24 cellular contexts compared by ENCODE assay signal in genomic region chr2:148719195-148719749, GRCh38.
DNase-seq lines count a peak whose midpoint lies in the region; ATAC-seq and TF ChIP-seq lines count a peak whose summit lies in the region.
"Had no signal": no experiment of that assay in that cellular context is flagged by ENCODE, and none has a peak within 500 bp of the region (broad histone marks: within the 10 kb centered on the region; RNA-seq: fewer than 3 reads in every experiment).

No MANE protein-coding gene starts in this region.

- H3K9ac ChIP-seq in H9 (ENCODE audit: extremely low read depth, insufficient read length, low read length) (no peak overlapping the region), GM23248 (no peak overlapping the region)

- in situ Hi-C loops in GM23248 (cut with MboI) = no loop called here

- H3K27ac ChIP-seq in H9 (ENCODE audit: insufficient read length, low read depth, low read length) = no peak overlapping the region
- H3K27ac ChIP-seq in GM23248 = no peak overlapping the region
- H3K27ac ChIP-seq: left ventricle myocardium inferior, prostate gland, SJSA1 had no signal

- no peak overlapping the region for H3K56ac ChIP-seq in H9 (ENCODE audit: insufficient read length, low read depth, low read length)

- no CpG with 5 or more reads among the region's 6 CpGs for WGBS in H9 (ENCODE audit: extremely low coverage, insufficient read length, low lambda C conversion rate)
- WGBS in GM23248 (ENCODE audit: low coverage in 1 of 2, low lambda C conversion rate in 2 of 2, missing lambda C conversion rate in 2 of 2), 2 experiments = 94 to 97% methylated on average over 6 of the region's 6 CpGs

- H3K23me2 ChIP-seq in H9 (ENCODE audit: insufficient read length, low read depth, low read length, poor library complexity, severe bottlenecking) = no peaks in the 10 kb centered on the region

- H3K36me3 Mint-ChIP-seq in activated T-cell treated with anti-CD3 and anti-CD28 coated beads, Interleukin-2, amount 50 U/mL, for 72 hours (ENCODE audit: insufficient read depth in 2 of 2) = peaks cover 21 to 23% of the 10 kb centered on the region in 2 donors
- peaks cover 9 to 24% (median 21%) of the 10 kb centered on the region in 3 experiments for H3K36me3 Mint-ChIP-seq in H9 (ENCODE audit: insufficient read depth in 1 of 3, low read depth in 3 of 3)
- H3K36me3 Mint-ChIP-seq in stimulated activated memory B cell treated with anti-CD40 and anti-IgM and Interleukin-4, amounts not matched to agents 10 μg/mL and 1 μg/mL and 100 μg/mL, for 72 hours = peaks cover 74% of the 10 kb centered on the region

- peaks cover 17% of the 10 kb centered on the region for H3F3A ChIP-seq in GM23248 (ENCODE audit: insufficient read depth)

- no peaks in the 10 kb centered on the region for H3K36me3 ChIP-seq in GM23248 (ENCODE audit: low read depth)
- H3K36me3 ChIP-seq: prostate gland, sigmoid colon, SJSA1 had no signal

- H3K23ac ChIP-seq in H9 (ENCODE audit: insufficient read length, low read depth, low read length) = no peak overlapping the region

- H3K4me2 ChIP-seq in H9 (ENCODE audit: insufficient read depth, insufficient read length, low read length) (no peak overlapping the region), GM23248 (ENCODE audit: unreplicated experiment) (no peak overlapping the region)

- H3K14ac ChIP-seq in H9 (ENCODE audit: insufficient read depth, low read length) = no peak overlapping the region

- H2BK12ac ChIP-seq in H9 (ENCODE audit: insufficient read length, low read depth, low read length) = no peak overlapping the region

- H4K91ac ChIP-seq in H9 (ENCODE audit: insufficient read length, low read depth, low read length) = no peak overlapping the region

- no peak overlapping the region for H3K4me3 Mint-ChIP-seq in activated T-cell treated with anti-CD3 and anti-CD28 coated beads, Interleukin-2, amount 50 U/mL, for 72 hours
- H3K4me3 Mint-ChIP-seq in H9 = no peak overlapping the region
- no peak overlapping the region for H3K4me3 Mint-ChIP-seq in stimulated activated memory B cell treated with anti-CD40 and anti-IgM and Interleukin-4, amounts not matched to agents 10 μg/mL and 1 μg/mL and 100 μg/mL, for 72 hours
- H3K4me3 Mint-ChIP-seq: activated B cell treated with CpG ODN at 0.5 μM for 24 hours; dendritic cell treated with granulocyte-macrophage colony-stimulating factor and Interleukin-4, amounts not matched to agents 40 ng/mL and 50 ng/mL, for 4 days had no signal

- no peak overlapping the region for H3K18ac ChIP-seq in H9 (ENCODE audit: insufficient read length, low read depth, low read length)

- no peak for DNase-seq in activated T-cell treated with anti-CD3 and anti-CD28 coated beads, Interleukin-2, amount 50 U/mL, for 72 hours
- no peak for DNase-seq in activated T-cell treated with anti-CD3 and anti-CD28 coated beads, Interleukin-2, amount 50 U/mL, for 1 hour
- DNase-seq in H9 (no peak), islet precursor cell (peak; percentile 56), GM23248 (no peak)
- DNase-seq: activated B cell treated with CpG ODN at 0.5 μM for 24 hours; activated CD4-positive, alpha-beta T cell treated with anti-CD3 and anti-CD28 coated beads, Interleukin-2, amount 50 U/mL, for 4 hours; central memory CD4-positive, alpha-beta T cell; KBM-7; left ventricle myocardium inferior; NCI-H1092 treated with DMSO at 0.1 percent for 48 hours; NCI-H187; nucleus accumbens; sigmoid colon; stimulated activated CD4-positive, alpha-beta T cell treated with anti-CD3 and anti-CD28 coated beads, Interleukin-4, amount 100 ng/mL, for 1 hour; T-helper 1 cell; upper lobe of left lung had no signal

- H2BK15ac ChIP-seq in H9 (ENCODE audit: low read depth, low read length) = no peak overlapping the region

- no peak overlapping the region for H3T11ph ChIP-seq in H9 (ENCODE audit: low read length)

- no peak overlapping the region for H2AK5ac ChIP-seq in H9 (ENCODE audit: insufficient read length, low read length)

- H3K4me1 ChIP-seq in H9 (ENCODE audit: insufficient read depth, low read length) (no peaks in the 10 kb centered on the region; the same call in 1 of the 2 replicates), GM23248 (ENCODE audit: insufficient read depth) (peaks cover 32% of the 10 kb centered on the region)
- H3K4me1 ChIP-seq: prostate gland had no signal

- no peak overlapping the region for H2BK20ac ChIP-seq in H9 (ENCODE audit: low read depth, low read length, poor library complexity, severe bottlenecking)

- H2AFZ ChIP-seq in H9 (ENCODE audit: low read length) = no peak overlapping the region
- no peak overlapping the region for H2AFZ ChIP-seq in GM23248

- H3K79me2 ChIP-seq in H9 (ENCODE audit: insufficient read depth, low read length) = peaks cover 9% of the 10 kb centered on the region; the same call in 1 of the 2 replicates
- peaks cover 100% of the 10 kb centered on the region for H3K79me2 ChIP-seq in GM23248 (ENCODE audit: insufficient read depth)

- H2BK120ac ChIP-seq in H9 (ENCODE audit: low read depth, low read length, poor library complexity, severe bottlenecking) = no peak overlapping the region

- no peak overlapping the region for H4K8ac ChIP-seq in H9 (replicated peaks; ENCODE audit: insufficient read length, low read depth, low read length)

- H3K9me3 Mint-ChIP-seq in activated T-cell treated with anti-CD3 and anti-CD28 coated beads, Interleukin-2, amount 50 U/mL, for 72 hours = peaks cover 3 to 4% of the 10 kb centered on the region in 2 donors
- peaks cover 6 to 15% of the 10 kb centered on the region in 2 experiments; a peak in 4 of 5 replicates for H3K9me3 Mint-ChIP-seq in H9
- peaks cover 7% of the 10 kb centered on the region for H3K9me3 Mint-ChIP-seq in stimulated activated memory B cell treated with anti-CD40 and anti-IgM and Interleukin-4, amounts not matched to agents 10 μg/mL and 1 μg/mL and 100 μg/mL, for 72 hours
- H3K9me3 Mint-ChIP-seq: activated B cell treated with CpG ODN at 0.5 μM for 24 hours had no signal

- H4K20me1 ChIP-seq in H9 (ENCODE audit: control insufficient read depth, insufficient read depth, insufficient read length) (no peaks in the 10 kb centered on the region), GM23248 (ENCODE audit: insufficient read depth) (peaks cover 26% of the 10 kb centered on the region; the same call in 1 of the 2 replicates)

- H2BK5ac ChIP-seq in H9 (ENCODE audit: insufficient read length, low read length) = no peak overlapping the region

- no peaks in the 10 kb centered on the region for H3K9me2 ChIP-seq in GM23248 (ENCODE audit: insufficient read depth)

- peaks cover 5% of the 10 kb centered on the region for H3K79me1 ChIP-seq in H9 (ENCODE audit: insufficient read depth, low read depth, low read length, poor library complexity, severe bottlenecking)

- no peak for ATAC-seq in activated T-cell treated with anti-CD3 and anti-CD28 coated beads, Interleukin-2, amount 50 U/mL, for 72 hours (replicated peaks in 1 of 2)
- no peak for ATAC-seq in stimulated activated memory B cell treated with anti-CD40 and anti-IgM and Interleukin-4, amounts not matched to agents 10 μg/mL and 1 μg/mL and 100 μg/mL, for 72 hours
- ATAC-seq in GM21381 (IDR thresholded peaks at IDR 0.05; ENCODE audit: unreplicated experiment) (no peak), GM18867 (IDR thresholded peaks at IDR 0.05; ENCODE audit: unreplicated experiment) (no peak)
- ATAC-seq: esophagus mucosa had no signal

- no peak overlapping the region for H3K4ac ChIP-seq in H9 (ENCODE audit: low read depth, low read length)

- TF ChIP-seq CTCF in H9 (conservative IDR thresholded peaks at IDR 0.05) = no peak

- peaks cover 83% of the 10 kb centered on the region for H3K4me1 Mint-ChIP-seq in activated T-cell treated with anti-CD3 and anti-CD28 coated beads, Interleukin-2, amount 50 U/mL, for 72 hours (ENCODE audit: low read depth)
- peaks cover 37 to 51% of the 10 kb centered on the region in 2 experiments for H3K4me1 Mint-ChIP-seq in H9
- peaks cover 93% of the 10 kb centered on the region for H3K4me1 Mint-ChIP-seq in stimulated activated memory B cell treated with anti-CD40 and anti-IgM and Interleukin-4, amounts not matched to agents 10 μg/mL and 1 μg/mL and 100 μg/mL, for 72 hours

- peak overlapping the region; percentile 61 for H3K27ac Mint-ChIP-seq in activated T-cell treated with anti-CD3 and anti-CD28 coated beads, Interleukin-2, amount 50 U/mL, for 72 hours
- H3K27ac Mint-ChIP-seq in H9 = peak overlapping the region in 2 of 3 experiments; percentile 15 to 63; a peak in 3 of 7 replicates
- H3K27ac Mint-ChIP-seq in stimulated activated memory B cell treated with anti-CD40 and anti-IgM and Interleukin-4, amounts not matched to agents 10 μg/mL and 1 μg/mL and 100 μg/mL, for 72 hours = peak overlapping the region; percentile 31
- H3K27ac Mint-ChIP-seq: activated B cell treated with CpG ODN at 0.5 μM for 24 hours had no signal

- H3K4me3 ChIP-seq in GM23248 = no peak overlapping the region
- H3K4me3 ChIP-seq: prostate gland, sigmoid colon, SJSA1, upper lobe of left lung had no signal

- H3K9me3 ChIP-seq in H9 (ENCODE audit: control insufficient read depth, low read depth, low read length) (no peaks in the 10 kb centered on the region), GM23248 (ENCODE audit: low read depth) (no peaks in the 10 kb centered on the region)
- H3K9me3 ChIP-seq: prostate gland, sigmoid colon had no signal

- no peaks in the 10 kb centered on the region for H3K27me3 ChIP-seq in H9 (ENCODE audit: insufficient read depth, low read length)
- H3K27me3 ChIP-seq in GM23248 (replicated peaks; ENCODE audit: insufficient read depth) = no peaks in the 10 kb centered on the region
- H3K27me3 ChIP-seq: sigmoid colon, SJSA1, upper lobe of left lung had no signal

- H4K5ac ChIP-seq in H9 (ENCODE audit: insufficient read length, low read depth, low read length) = no peak overlapping the region

- H3K27me3 Mint-ChIP-seq in activated T-cell treated with anti-CD3 and anti-CD28 coated beads, Interleukin-2, amount 50 U/mL, for 72 hours (ENCODE audit: low read depth) = no peaks in the 10 kb centered on the region
- H3K27me3 Mint-ChIP-seq in H9 (ENCODE audit: low read depth) = no peaks in the 10 kb centered on the region
- H3K27me3 Mint-ChIP-seq in stimulated activated memory B cell treated with anti-CD40 and anti-IgM and Interleukin-4, amounts not matched to agents 10 μg/mL and 1 μg/mL and 100 μg/mL, for 72 hours = no peaks in the 10 kb centered on the region
- H3K27me3 Mint-ChIP-seq: activated B cell treated with CpG ODN at 0.5 μM for 24 hours; dendritic cell treated with granulocyte-macrophage colony-stimulating factor and Interleukin-4, amounts not matched to agents 40 ng/mL and 50 ng/mL, for 4 days had no signal
